8 cellular contexts compared by ENCODE assay signal in genomic region chr11:122202951-122203456, GRCh38.
DNase-seq lines count a peak whose midpoint lies in the region; ATAC-seq and TF ChIP-seq lines count a peak whose summit lies in the region.

No MANE protein-coding gene starts in this region.

- H3K4me3 ChIP-seq in IMR-90 (ENCODE audit: insufficient read depth, low read depth, low read length) (peak overlapping the region; percentile 54), WERI-Rb-1 (ENCODE audit: low read depth, low read length) (no peak overlapping the region), duodenal mucosa (ENCODE audit: low read depth in 1 of 2, low read length in 2 of 2) (peak overlapping the region; percentile 53 to 66), lung (no peak overlapping the region)

- H3K79me1 ChIP-seq in IMR-90 (ENCODE audit: low read depth in 1 of 2, low read length in 2 of 2): peaks cover 30 to 68% of the 10 kb centered on the region in 2 experiments; a peak in 3 of 4 replicates

- H3K27ac ChIP-seq in IMR-90 (ENCODE audit: insufficient read depth, low read length) (peak overlapping the region; percentile 98), WERI-Rb-1 (no peak overlapping the region), duodenal mucosa (ENCODE audit: low read depth, low read length) (no peak overlapping the region), lung (ENCODE audit: low read depth in 1 of 2, low read length in 1 of 2) (no peak overlapping the region)

- H4K5ac ChIP-seq in IMR-90 (ENCODE audit: low read depth, low read length): peak overlapping the region; percentile 92

- H3K9ac ChIP-seq in IMR-90 (ENCODE audit: low read depth, low read length) (peak overlapping the region; percentile 96), duodenal mucosa (ENCODE audit: low read depth in 1 of 2, low read length in 2 of 2) (no peak overlapping the region)

- dilution Hi-C loops in IMR-90 (cut with HindIII; ENCODE audit: low sequenced_read_pairs, unreplicated experiment): no loop called here

- H2AK5ac ChIP-seq in IMR-90 (ENCODE audit: low read depth, low read length): peak overlapping the region; percentile 100

- peak overlapping the region; percentile 9 for H2AFZ ChIP-seq in IMR-90 (replicated peaks; ENCODE audit: low read length, poor library complexity)

- BruUV-seq in IMR-90 (replicated peaks; lab: Mats Ljungman, UMichigan): no TSS peak

- H3K27me3 ChIP-seq in IMR-90 (ENCODE audit: control insufficient read depth, insufficient read depth, low read length) (no peaks in the 10 kb centered on the region), WERI-Rb-1 (ENCODE audit: insufficient read depth, low read depth, severe bottlenecking) (no peaks in the 10 kb centered on the region), duodenal mucosa (ENCODE audit: control insufficient read depth in 1 of 2, insufficient read depth in 2 of 2, low read length in 2 of 2) (peaks cover 4 to 10% of the 10 kb centered on the region in 2 donors), lung (ENCODE audit: control insufficient read depth, insufficient read depth) (no peaks in the 10 kb centered on the region)

- in situ Hi-C loops in IMR-90 (cut with MboI; ENCODE audit: low sequenced_read_pairs): loop anchor here (10.0 to 25.0 kb wide), 2 partner anchors 98 to 891 kb away; no protein-coding TSS in a partner anchor

- H3K14ac ChIP-seq in IMR-90 (replicated peaks; ENCODE audit: low read depth, low read length): peak overlapping the region; percentile 93

- peak overlapping the region; percentile 88 for H3K4me2 ChIP-seq in IMR-90 (ENCODE audit: low read depth, low read length)

- TF ChIP-seq RAD21 in IMR-90 (IDR thresholded peaks at IDR 0.05; ENCODE audit: low read length): peak; percentile 95

- H3K9me3 ChIP-seq in IMR-90 (ENCODE audit: control insufficient read depth, insufficient read depth, low read length) (no peaks in the 10 kb centered on the region), WERI-Rb-1 (ENCODE audit: severe bottlenecking) (no peaks in the 10 kb centered on the region), duodenal mucosa (ENCODE audit: control insufficient read depth in 1 of 2, low read length in 2 of 2) (no peaks in the 10 kb centered on the region), lung (ENCODE audit: control insufficient read depth in 2 of 2, insufficient read depth in 1 of 2, low read length in 1 of 2) (no peaks in the 10 kb centered on the region)

- peak overlapping the region; percentile 100 for H3K4ac ChIP-seq in IMR-90 (ENCODE audit: low read depth, low read length)

- peaks cover 28% of the 10 kb centered on the region for H3K9me1 ChIP-seq in IMR-90 (ENCODE audit: insufficient read depth, low read length)

- H3K4me1 ChIP-seq in IMR-90 (ENCODE audit: control insufficient read depth, insufficient read depth, low read length): peaks cover 40% of the 10 kb centered on the region
- peaks cover 13 to 18% of the 10 kb centered on the region in 2 donors for H3K4me1 ChIP-seq in duodenal mucosa (ENCODE audit: control insufficient read depth in 1 of 2, insufficient read depth in 2 of 2, low read length in 2 of 2)
- H3K4me1 ChIP-seq in lung (ENCODE audit: control insufficient read depth in 2 of 2, insufficient read depth in 2 of 2, low read length in 2 of 2): peaks cover 0 to 5% of the 10 kb centered on the region in 2 donors

- CTCF ChIA-PET in IMR-90 (lab: Yijun Ruan, JAX): interaction anchor here (0.6 to 1.5 kb wide), 6 partner anchors 13 to 862 kb away, joined by 3 to 7 read pairs (median 4); no protein-coding TSS in a partner anchor

- WGBS in IMR-90 (ENCODE audit: extremely low coverage in 2 of 2, insufficient read length in 1 of 2), 2 experiments: 23% methylated on average over 6 of the region's 19 CpGs; no CpG with 5 or more reads in 1 of the 2 experiments
- 23 to 28% methylated on average over 19 of the region's 19 CpGs for WGBS in lung, 2 donors

- peak overlapping the region; percentile 87 for H3K18ac ChIP-seq in IMR-90 (ENCODE audit: low read depth, low read length)

- intact Hi-C loops in IMR-90 (cut with micrococcal nuclease): loop anchor here (1.0 to 10.0 kb wide), 7 partner anchors 36 to 738 kb away; no protein-coding TSS in a partner anchor

- peak overlapping the region; percentile 99 for H3K56ac ChIP-seq in IMR-90 (ENCODE audit: extremely low read depth, insufficient read depth, low read length)

- H4K20me1 ChIP-seq in IMR-90 (ENCODE audit: insufficient read depth, low read length): no peaks in the 10 kb centered on the region

- peak; percentile 88 for ATAC-seq in GM21367 (IDR thresholded peaks at IDR 0.05; ENCODE audit: unreplicated experiment)
- ATAC-seq in IMR-90 (ENCODE audit: low read depth): peak; percentile 73
- ATAC-seq in lung (ENCODE audit: insufficient read depth, low FRiP score): peak; percentile 85

- peak; percentile 70 for DNase-seq in DMS 273 (lab: John Stamatoyannopoulos, UW; ENCODE audit: unreplicated experiment)
- peak; percentile 71 for DNase-seq in IMR-90
- DNase-seq in WERI-Rb-1: peak; percentile 48
- DNase-seq in lung (ENCODE audit: low spot score): peak; percentile 70
- DNase-seq in stimulated activated CD8-positive, alpha-beta memory T cell treated with anti-CD3 and anti-CD28 coated beads, Interleukin-15, amount 100 ng/mL, for 24 hours (ENCODE audit: low read depth): peak; percentile 2
- DNase-seq in GF-D8 (lab: John Stamatoyannopoulos, UW): no peak

- peak overlapping the region; percentile 98 to 100 for H4K8ac ChIP-seq in IMR-90 (ENCODE audit: low read depth in 2 of 2, low read length in 2 of 2)

- peak overlapping the region; percentile 100 for H4K91ac ChIP-seq in IMR-90 (ENCODE audit: insufficient read depth, low read depth, low read length)

- peak overlapping the region; percentile 94 for H2AK9ac ChIP-seq in IMR-90 (replicated peaks; ENCODE audit: low read depth, low read length, poor library complexity)

- TF ChIP-seq CTCF in IMR-90 (conservative IDR thresholded peaks at IDR 0.05; ENCODE audit: low read depth, low read length) (peak; percentile 95), WERI-Rb-1 (IDR thresholded peaks at IDR 0.05; ENCODE audit: low read depth, low read length) (peak; percentile 94), lung (IDR thresholded peaks at IDR 0.05; ENCODE audit: control extremely low read depth, extremely low read depth) (peak; percentile 56)

- POLR2A ChIA-PET in IMR-90 (lab: Charles Lee; ENCODE audit: unreplicated experiment): interaction anchor here (0.8 to 1.9 kb wide), 3 partner anchors 13 to 103 kb away, joined by 3 to 5 read pairs (median 4); no protein-coding TSS in a partner anchor

- peak overlapping the region; percentile 99 for H2BK120ac ChIP-seq in IMR-90 (ENCODE audit: low read depth, low read length)

- H3K36me3 ChIP-seq in IMR-90 (ENCODE audit: control insufficient read depth, insufficient read depth, low read length) (peaks cover 12% of the 10 kb centered on the region), WERI-Rb-1 (no peaks in the 10 kb centered on the region), duodenal mucosa (ENCODE audit: control insufficient read depth in 1 of 2, insufficient read depth in 2 of 2, low read length in 2 of 2) (no peaks in the 10 kb centered on the region), lung (ENCODE audit: control insufficient read depth in 2 of 2, insufficient read depth in 2 of 2, low read length in 2 of 2) (no peaks in the 10 kb centered on the region)

- peak overlapping the region; percentile 100 for H2BK5ac ChIP-seq in IMR-90 (ENCODE audit: low read depth, low read length, poor library complexity, severe bottlenecking)

- TF ChIP-seq POLR2A in IMR-90 (IDR thresholded peaks at IDR 0.05; ENCODE audit: low read depth, low read length): 0 out of 2 replicates have a peak, but pooled peaks have one; percentile 40

- peak overlapping the region; percentile 90 for H2BK15ac ChIP-seq in IMR-90 (ENCODE audit: low read depth, low read length)

- H2BK20ac ChIP-seq in IMR-90 (ENCODE audit: low read depth, low read length): peak overlapping the region; percentile 99

- H3K23ac ChIP-seq in IMR-90 (ENCODE audit: low read depth, low read length): peak overlapping the region; percentile 91

TF ChIP-seq in IMR-90, 13 proteins besides CTCF, POLR2A, EP300 and RAD21:
- TF ChIP-seq NFE2L2 (IDR thresholded peaks at IDR 0.05; ENCODE audit: low read depth, low read length): peak; percentile 24; the same call in 1 of the 2 replicates
- TF ChIP-seq, protein P1, sequence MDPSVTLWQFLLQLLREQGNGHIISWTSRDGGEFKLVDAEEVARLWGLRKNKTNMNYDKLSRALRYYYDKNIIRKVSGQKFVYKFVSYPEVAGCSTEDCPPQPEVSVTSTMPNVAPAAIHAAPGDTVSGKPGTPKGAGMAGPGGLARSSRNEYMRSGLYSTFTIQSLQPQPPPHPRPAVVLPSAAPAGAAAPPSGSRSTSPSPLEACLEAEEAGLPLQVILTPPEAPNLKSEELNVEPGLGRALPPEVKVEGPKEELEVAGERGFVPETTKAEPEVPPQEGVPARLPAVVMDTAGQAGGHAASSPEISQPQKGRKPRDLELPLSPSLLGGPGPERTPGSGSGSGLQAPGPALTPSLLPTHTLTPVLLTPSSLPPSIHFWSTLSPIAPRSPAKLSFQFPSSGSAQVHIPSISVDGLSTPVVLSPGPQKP (IDR thresholded peaks at IDR 0.05; ENCODE audit: borderline replicate concordance, low read depth, low read length): no peak
- no peak; the same call in 1 of the 2 replicates for TF ChIP-seq CHD1 (IDR thresholded peaks at IDR 0.05; ENCODE audit: low read depth, low read length)
- TF ChIP-seq SMC3 (IDR thresholded peaks at IDR 0.05; ENCODE audit: low read depth, low read length): peak; percentile 94
- TF ChIP-seq RCOR1 (IDR thresholded peaks at IDR 0.05; ENCODE audit: insufficient replicate concordance, low read length): no peak
- no peak for TF ChIP-seq USF2 (IDR thresholded peaks at IDR 0.05; ENCODE audit: low read depth, low read length)
- TF ChIP-seq FOS (IDR thresholded peaks at IDR 0.05; ENCODE audit: low read depth, low read length): 0 out of 2 replicates have a peak, but pooled peaks have one; percentile 5
- TF ChIP-seq MAZ (IDR thresholded peaks at IDR 0.05; ENCODE audit: borderline replicate concordance, low read depth, low read length): peak; percentile 77; the same call in 1 of the 2 replicates
TF ChIP-seq in IMR-90: peak in this region for 4.

Comparison
In these comparisons a context has a peak if more than half of its experiments do, and no peak if none do; other contexts are left out.
1. H3K4me3 ChIP-seq: peak in IMR-90 (single experiment) and duodenal mucosa (2 of 2); none in WERI-Rb-1 (single experiment) and lung (single experiment).
2. Peak in every context shown above with its lines, with median percentiles within 50 percentile points of each other: ATAC-seq and CTCF ChIP-seq.